24 cellular contexts compared by ENCODE assay signal in genomic region chr3:190036631-190037030, GRCh38.
DNase-seq lines count a peak whose midpoint lies in the region; ATAC-seq, FAIRE-seq and TF ChIP-seq lines count a peak whose summit lies in the region.
"Had no signal": no experiment of that assay in that cellular context is flagged by ENCODE, and none has a peak within 500 bp of the region (broad histone marks: within the 10 kb centered on the region; RNA-seq: fewer than 3 reads in every experiment).

No MANE protein-coding gene starts in this region.

- H3K4me3 ChIP-seq in fibroblast of pulmonary artery (replicated peaks; ENCODE audit: low read depth, low read length) (no peak overlapping the region), rectal smooth muscle tissue (ENCODE audit: low read length) (no peak overlapping the region)
- H3K4me3 ChIP-seq: dorsolateral prefrontal cortex, heart left ventricle, lung had no signal

- peaks cover 26% of the 10 kb centered on the region for H3K4me1 ChIP-seq in rectal smooth muscle tissue (ENCODE audit: control insufficient read depth, insufficient read depth, low read length)

- DNase-seq in HFFc6 (peak; percentile 68), amniotic epithelial cell (ENCODE audit: low read depth) (peak; percentile 91), fibroblast of pulmonary artery (ENCODE audit: low read depth) (peak; percentile 71), GM03348 (ENCODE audit: low spot score) (no peak), D721Med (ENCODE audit: insufficient read length, low spot score) (no peak), OCI-M1 (lab: John Stamatoyannopoulos, UW) (no peak)
- DNase-seq: activated CD4-positive, alpha-beta T cell treated with anti-CD3 and anti-CD28 coated beads, Interleukin-2, amount 10 ng/mL, durations not matched to agents 24 days and 14 days; activated gamma-delta T cell treated with Interleukin-2 at 50 U/mL for 16 hours; CD8-positive, alpha-beta memory T cell; dorsolateral prefrontal cortex; erythroblast; heart left ventricle; naive B cell; NCI-H1105; NCI-H2171; posterior cingulate gyrus; small intestine; stimulated activated CD4-positive, alpha-beta T cell treated with anti-CD3 and anti-CD28 coated beads, Interleukin-4, amount 100 ng/mL, for 24 hours; substantia nigra had no signal

- H3K4me1 Mint-ChIP-seq in HFFc6 (ENCODE audit: low read depth): peaks cover 53% of the 10 kb centered on the region
- no peaks in the 10 kb centered on the region for H3K4me1 Mint-ChIP-seq in activated T-helper 17 cell treated with anti-CD3 and anti-CD28 coated beads, Interleukin-2, amount 50 U/mL, for 72 hours
- H3K4me1 Mint-ChIP-seq: activated CD4-positive, alpha-beta T cell treated with anti-CD3 and anti-CD28 coated beads, Interleukin-2, amount 10 ng/mL, durations not matched to agents 24 days and 14 days; CD8-positive, alpha-beta memory T cell; naive B cell had no signal

- no peak for TF ChIP-seq CTCF in HFFc6 (IDR thresholded peaks at IDR 0.05)
- no peak for TF ChIP-seq CTCF in fibroblast of pulmonary artery (IDR thresholded peaks at IDR 0.05; ENCODE audit: low read length, missing control alignments)
- no peak for TF ChIP-seq CTCF in D721Med (IDR thresholded peaks at IDR 0.05; ENCODE audit: insufficient read depth, missing control alignments)

- H3K27me3 ChIP-seq in rectal smooth muscle tissue (ENCODE audit: control insufficient read depth, insufficient read depth, low read length): no peaks in the 10 kb centered on the region
- H3K27me3 ChIP-seq: dorsolateral prefrontal cortex, heart left ventricle had no signal

- no peak for FAIRE-seq in D721Med (lab: Jason Lieb, UNC)
- FAIRE-seq: GM19239, small intestine had no signal

- no peaks in the 10 kb centered on the region for H3K9me3 Mint-ChIP-seq in HFFc6
- no peaks in the 10 kb centered on the region for H3K9me3 Mint-ChIP-seq in activated T-helper 17 cell treated with anti-CD3 and anti-CD28 coated beads, Interleukin-2, amount 50 U/mL, for 72 hours
- H3K9me3 Mint-ChIP-seq: activated CD4-positive, alpha-beta T cell treated with anti-CD3 and anti-CD28 coated beads, Interleukin-2, amount 10 ng/mL, durations not matched to agents 24 days and 14 days; CD8-positive, alpha-beta memory T cell; naive B cell had no signal

- ATAC-seq in activated T-helper 17 cell treated with anti-CD3 and anti-CD28 coated beads, Interleukin-2, amount 50 U/mL, for 72 hours (replicated peaks): no peak
- ATAC-seq: heart left ventricle had no signal

- H3K36me3 Mint-ChIP-seq in HFFc6 (ENCODE audit: low read depth): peaks cover 4% of the 10 kb centered on the region; the same call in 1 of the 2 replicates
- no peaks in the 10 kb centered on the region for H3K36me3 Mint-ChIP-seq in activated T-helper 17 cell treated with anti-CD3 and anti-CD28 coated beads, Interleukin-2, amount 50 U/mL, for 72 hours (ENCODE audit: low read depth)
- H3K36me3 Mint-ChIP-seq: CD8-positive, alpha-beta memory T cell; naive B cell had no signal

- H3K4me3 Mint-ChIP-seq in HFFc6: no peak overlapping the region
- no peak overlapping the region for H3K4me3 Mint-ChIP-seq in activated T-helper 17 cell treated with anti-CD3 and anti-CD28 coated beads, Interleukin-2, amount 50 U/mL, for 72 hours
- H3K4me3 Mint-ChIP-seq: activated CD4-positive, alpha-beta T cell treated with anti-CD3 and anti-CD28 coated beads, Interleukin-2, amount 10 ng/mL, durations not matched to agents 24 days and 14 days; CD8-positive, alpha-beta memory T cell; naive B cell had no signal

- H3K9ac ChIP-seq in rectal smooth muscle tissue (ENCODE audit: low read length): no peak overlapping the region
- H3K9ac ChIP-seq: KMS-11 had no signal

- H3K27me3 Mint-ChIP-seq in HFFc6 (ENCODE audit: insufficient read depth): no peaks in the 10 kb centered on the region
- peaks cover 19% of the 10 kb centered on the region for H3K27me3 Mint-ChIP-seq in activated T-helper 17 cell treated with anti-CD3 and anti-CD28 coated beads, Interleukin-2, amount 50 U/mL, for 72 hours

- peak overlapping the region; percentile 56 for H3K27ac ChIP-seq in rectal smooth muscle tissue (ENCODE audit: low read depth, low read length)
- H3K27ac ChIP-seq: dorsolateral prefrontal cortex, KMS-11 had no signal

- H3K36me3 ChIP-seq in rectal smooth muscle tissue (ENCODE audit: control insufficient read depth, insufficient read depth, low read length): no peaks in the 10 kb centered on the region
- H3K36me3 ChIP-seq: heart left ventricle had no signal

- H3K27ac Mint-ChIP-seq in HFFc6: peak overlapping the region; percentile 78
- H3K27ac Mint-ChIP-seq in activated T-helper 17 cell treated with anti-CD3 and anti-CD28 coated beads, Interleukin-2, amount 50 U/mL, for 72 hours: no peak overlapping the region
- H3K27ac Mint-ChIP-seq: activated CD4-positive, alpha-beta T cell treated with anti-CD3 and anti-CD28 coated beads, Interleukin-2, amount 10 ng/mL, durations not matched to agents 24 days and 14 days; CD8-positive, alpha-beta memory T cell had no signal

Comparison
In these comparisons a context has a peak if more than half of its experiments do, and no peak if none do; other contexts are left out.
1. DNase-seq: peak in HFFc6 (single experiment), amniotic epithelial cell (single experiment) and fibroblast of pulmonary artery (single experiment); none in GM03348 (single experiment), D721Med (single experiment) and OCI-M1 (single experiment).